ENCODE assay signal across 1 cellular context in genomic region chr5:115381911-115382662, GRCh38.
TF ChIP-seq lines count a peak whose summit lies in the region.

No MANE protein-coding gene starts in this region.

TF ChIP-seq in K562, 482 proteins besides CTCF, POLR2A, EP300 and RAD21 (continued from another document):
- no peak for TF ChIP-seq TAL1 (IDR thresholded peaks at IDR 0.05)
- TF ChIP-seq ADNP (tag; IDR thresholded peaks at IDR 0.05) = no peak
- no peak for TF ChIP-seq ZNF551 (CRISPR knock-in tag; IDR thresholded peaks at IDR 0.05)
- TF ChIP-seq MAFG (tag; conservative IDR thresholded peaks at IDR 0.05) = peak; percentile 89
- no peak for TF ChIP-seq SMAD1 (IDR thresholded peaks at IDR 0.05; ENCODE audit: low read depth, low read length, partially characterized antibody)
- TF ChIP-seq SIN3B (IDR thresholded peaks at IDR 0.05; ENCODE audit: low read depth) = no peak
- TF ChIP-seq SOX6 (IDR thresholded peaks at IDR 0.05) = no peak
- no peak for TF ChIP-seq HMG20B (CRISPR knock-in tag; IDR thresholded peaks at IDR 0.05)
